ENCODE assay signal across 13 cellular contexts in genomic region chr2:217231724-217232123, GRCh38.
"Had no signal": no experiment of that assay in that cellular context is flagged by ENCODE, and none has a peak within 500 bp of the region (broad histone marks: within the 10 kb centered on the region; RNA-seq: fewer than 3 reads in every experiment).

No MANE protein-coding gene starts in this region.

- DNase-seq: activated CD4-positive, alpha-beta memory T cell treated with anti-CD3 and anti-CD28 coated beads, Interleukin-2, amount 10 ng/mL, durations not matched to agents 7 days and 5 days; activated naive CD8-positive, alpha-beta T cell treated with anti-CD3 and anti-CD28 coated beads, Interleukin-2, amount 10 ng/mL, durations not matched to agents 7 days and 5 days; caudate nucleus; erythroblast; glutamatergic neuron; retina; small intestine; T-cell; T1000; tibial artery had no signal

- H3K9ac ChIP-seq: neural progenitor cell had no signal

- H2AFZ ChIP-seq: neural progenitor cell had no signal

- H3K9me3 ChIP-seq: tibial artery, vagina had no signal

- FAIRE-seq: small intestine had no signal

- ATAC-seq: T-cell had no signal

- H3K27ac Mint-ChIP-seq: activated CD4-positive, alpha-beta memory T cell treated with anti-CD3 and anti-CD28 coated beads, Interleukin-2, amount 10 ng/mL, durations not matched to agents 7 days and 5 days; activated naive CD8-positive, alpha-beta T cell treated with anti-CD3 and anti-CD28 coated beads, Interleukin-2, amount 10 ng/mL, durations not matched to agents 7 days and 5 days; neural progenitor cell; T-cell had no signal

- H3K27me3 ChIP-seq: neural progenitor cell, tibial artery, vagina had no signal

- H3K4me2 ChIP-seq: neural progenitor cell had no signal

- H3K4me3 Mint-ChIP-seq: activated CD4-positive, alpha-beta memory T cell treated with anti-CD3 and anti-CD28 coated beads, Interleukin-2, amount 10 ng/mL, durations not matched to agents 7 days and 5 days; activated naive CD8-positive, alpha-beta T cell treated with anti-CD3 and anti-CD28 coated beads, Interleukin-2, amount 10 ng/mL, durations not matched to agents 7 days and 5 days; neural progenitor cell; T-cell had no signal

- H3K36me3 Mint-ChIP-seq: neural progenitor cell, T-cell had no signal

- H3K4me3 ChIP-seq: neural progenitor cell, tibial artery, vagina had no signal

- H3K27ac ChIP-seq: neural progenitor cell, vagina, VCaP had no signal

- H3K4me1 ChIP-seq: neural progenitor cell, vagina had no signal

- H3K4me1 Mint-ChIP-seq: activated CD4-positive, alpha-beta memory T cell treated with anti-CD3 and anti-CD28 coated beads, Interleukin-2, amount 10 ng/mL, durations not matched to agents 7 days and 5 days; neural progenitor cell; T-cell had no signal

- H3K36me3 ChIP-seq: neural progenitor cell, tibial artery, vagina had no signal
